Comparison of ENCODE assay signal across 8 cellular contexts in genomic region chr12:102811125-102811737, GRCh38.
DNase-seq lines count a peak whose midpoint lies in the region; ATAC-seq and TF ChIP-seq lines count a peak whose summit lies in the region.

No MANE protein-coding gene starts in this region.

- no peak for TF ChIP-seq POLR2A in upper lobe of left lung (IDR thresholded peaks at IDR 0.05)

- H3K4me1 ChIP-seq in OCI-LY7 (ENCODE audit: insufficient read depth, low read length, poor library complexity, severe bottlenecking), result no peaks in the 10 kb centered on the region
- H3K4me1 ChIP-seq in upper lobe of left lung, result no peaks in the 10 kb centered on the region

- H3K9me2 ChIP-seq in OCI-LY7 (ENCODE audit: insufficient read depth, low read length), result no peaks in the 10 kb centered on the region

- no peak for TF ChIP-seq EP300 in upper lobe of left lung (IDR thresholded peaks at IDR 0.05)

- 27 to 33% methylated on average over 5 of the region's 5 CpGs for WGBS in upper lobe of left lung, 2 donors

- H3K79me2 ChIP-seq in OCI-LY7 (ENCODE audit: insufficient read depth, low read depth, low read length), result no peaks in the 10 kb centered on the region

- H3K9me3 ChIP-seq in OCI-LY7 (ENCODE audit: low read length) (no peaks in the 10 kb centered on the region), upper lobe of left lung (no peaks in the 10 kb centered on the region)

- H3K4me3 ChIP-seq in OCI-LY7 (ENCODE audit: low read depth, low read length, poor library complexity, severe bottlenecking), result no peak overlapping the region
- no peak overlapping the region for H3K4me3 ChIP-seq in fibroblast of villous mesenchyme (ENCODE audit: low read depth, low read length)
- H3K4me3 ChIP-seq in upper lobe of left lung, result no peak overlapping the region

- H2AFZ ChIP-seq in OCI-LY7 (ENCODE audit: low read length), result no peak overlapping the region

- DNase-seq in COLO668 (lab: John Stamatoyannopoulos, UW; ENCODE audit: unreplicated experiment) (peak; percentile 48), OCI-LY7 (ENCODE audit: low spot score) (peak; percentile 29), fibroblast of villous mesenchyme (ENCODE audit: low read depth) (peak; percentile 10), HCEC 1CT (no peak), upper lobe of left lung (no peak), cortex of kidney (lab: John Stamatoyannopoulos, UW) (no peak), mesenteric fat pad (ENCODE audit: low spot score) (no peak)

- peak; percentile 73 for TF ChIP-seq CTCF in OCI-LY7 (conservative IDR thresholded peaks at IDR 0.05; ENCODE audit: low read length)
- peak; percentile 53 for TF ChIP-seq CTCF in fibroblast of villous mesenchyme (IDR thresholded peaks at IDR 0.05; ENCODE audit: insufficient read depth, low read depth, low read length)
- no peak for TF ChIP-seq CTCF in upper lobe of left lung (IDR thresholded peaks at IDR 0.05)

- no TSS peak for BruUV-seq in OCI-LY7 (replicated peaks; lab: Mats Ljungman, UMichigan)

- H3K27me3 ChIP-seq in upper lobe of left lung, result no peaks in the 10 kb centered on the region

- POLR2A ChIA-PET in OCI-LY7 (lab: Charles Lee), result interaction anchor here (0.6 to 1.5 kb wide), 2 partner anchors 15 to 488 kb away, joined by 3 read pairs; no protein-coding TSS in a partner anchor

- ATAC-seq in GM18868 (IDR thresholded peaks at IDR 0.05; ENCODE audit: unreplicated experiment) (peak; percentile 45), upper lobe of left lung (ENCODE audit: low FRiP score in 2 of 2) (no peak)

- CTCF ChIA-PET in OCI-LY7 (lab: Charles Lee; ENCODE audit: unreplicated experiment), result interaction anchor here (1.1 kb wide), 1 partner anchor 11 kb away, joined by 3 read pairs; no protein-coding TSS in a partner anchor

- no peak overlapping the region for H3K4me2 ChIP-seq in OCI-LY7 (ENCODE audit: low read length)

- no peak overlapping the region for H3K27ac ChIP-seq in OCI-LY7 (ENCODE audit: low read depth, low read length, poor library complexity, severe bottlenecking)
- H3K27ac ChIP-seq in upper lobe of left lung, result no peak overlapping the region

- intact Hi-C loops in OCI-LY7 (cut with micrococcal nuclease; ENCODE audit: unreplicated experiment), result no loop called here

- H3K36me3 ChIP-seq in OCI-LY7 (ENCODE audit: insufficient read depth, low read length), result no peaks in the 10 kb centered on the region
- H3K36me3 ChIP-seq in upper lobe of left lung, result no peaks in the 10 kb centered on the region

- no peaks in the 10 kb centered on the region for H4K20me1 ChIP-seq in OCI-LY7 (ENCODE audit: insufficient read depth, low read length)

Comparison
In these comparisons a context has a peak if more than half of its experiments do, and no peak if none do; other contexts are left out.
1. DNase-seq: peak in COLO668 (single experiment), OCI-LY7 (single experiment) and fibroblast of villous mesenchyme (single experiment); none in HCEC 1CT (single experiment), upper lobe of left lung (0 of 2), cortex of kidney (single experiment) and mesenteric fat pad (single experiment).
2. CTCF ChIP-seq: peak in OCI-LY7 (single experiment) and fibroblast of villous mesenchyme (single experiment); none in upper lobe of left lung (0 of 6).